ENCODE assay signal across 8 cellular contexts in genomic region chr3:31550452-31551251, GRCh38. TPM values are rescaled to one million over a fixed set of nuclear protein-coding genes. Genes with fewer than 3 reads are reported as not detected.
DNase-seq lines count a peak whose midpoint lies in the region; ATAC-seq, FAIRE-seq and TF ChIP-seq lines count a peak whose summit lies in the region.

No MANE protein-coding gene starts in this region.

- intact Hi-C loops in CD8-positive, alpha-beta T cell (cut with DNase I, micrococcal nuclease), result loop anchor here (1.0 to 5.0 kb wide), 8 partner anchors 11 to 218 kb away; no protein-coding TSS in a partner anchor
- intact Hi-C loops in pancreas (cut with DNase I), result no loop called here

- CTCF ChIA-PET in CD8-positive, alpha-beta T cell (lab: Charles Lee), result interaction anchor here (0.6 to 2.0 kb wide), 13 partner anchors 11 to 595 kb away, joined by 3 to 6 read pairs (median 3); partner anchors contain the start of gene STT3B

- H4K20me1 ChIP-seq in GM23338 (replicated peaks; ENCODE audit: insufficient read depth), result peaks cover 47% of the 10 kb centered on the region

- no peak overlapping the region for H2AFZ ChIP-seq in GM23338

- peaks cover 57% of the 10 kb centered on the region for H3K4me1 ChIP-seq in CD8-positive, alpha-beta T cell (ENCODE audit: insufficient read depth, low read length)
- H3K4me1 ChIP-seq in GM23338 (ENCODE audit: insufficient read depth) (peaks cover 16% of the 10 kb centered on the region), pancreas (peaks cover 0 to 25% (median 16%) of the 10 kb centered on the region in 3 donors)

- peaks cover 83% of the 10 kb centered on the region for H3K4me1 Mint-ChIP-seq in CD8-positive, alpha-beta T cell (ENCODE audit: low read depth)
- peaks cover 40% of the 10 kb centered on the region for H3K4me1 Mint-ChIP-seq in GM23338

- H3K36me3 ChIP-seq in CD8-positive, alpha-beta T cell (ENCODE audit: insufficient read depth, low read length), result no peaks in the 10 kb centered on the region
- H3K36me3 ChIP-seq in GM23338 (ENCODE audit: insufficient read depth), result no peaks in the 10 kb centered on the region
- no peaks in the 10 kb centered on the region for H3K36me3 ChIP-seq in pancreas

- H3K27me3 ChIP-seq in CD8-positive, alpha-beta T cell (ENCODE audit: insufficient read depth, low read length), result no peaks in the 10 kb centered on the region
- no peaks in the 10 kb centered on the region for H3K27me3 ChIP-seq in GM23338 (ENCODE audit: insufficient read depth)
- no peaks in the 10 kb centered on the region for H3K27me3 ChIP-seq in pancreas

- peak overlapping the region; percentile 70 for H3K27ac Mint-ChIP-seq in CD8-positive, alpha-beta T cell
- H3K27ac Mint-ChIP-seq in GM23338, result no peak overlapping the region

- POLR2A ChIA-PET in CD8-positive, alpha-beta T cell (lab: Charles Lee), result interaction anchor here (1.0 to 1.1 kb wide), 2 partner anchors 18 to 89 kb away, joined by 3 read pairs; partner anchors contain the start of gene STT3B

- no peak overlapping the region for H3K27ac ChIP-seq in CD8-positive, alpha-beta T cell (ENCODE audit: low read depth, low read length)
- H3K27ac ChIP-seq in GM23338 (ENCODE audit: low read depth) (no peak overlapping the region), pancreas (no peak overlapping the region)

- no peaks in the 10 kb centered on the region for H3F3A ChIP-seq in GM23338 (replicated peaks; ENCODE audit: low read depth)

- WGBS in pancreas, 2 donors, result 5 to 6% methylated on average over 2 of the region's 2 CpGs

- no peaks in the 10 kb centered on the region for H3K27me3 Mint-ChIP-seq in CD8-positive, alpha-beta T cell (ENCODE audit: low read depth)
- H3K27me3 Mint-ChIP-seq in GM23338 (ENCODE audit: insufficient read depth, low read depth, poor library complexity), result no peaks in the 10 kb centered on the region

- H3K9me3 Mint-ChIP-seq in CD8-positive, alpha-beta T cell, result peaks cover 2% of the 10 kb centered on the region
- H3K9me3 Mint-ChIP-seq in GM23338, result peaks cover 3% of the 10 kb centered on the region; the same call in 2 of the 3 replicates

- H3K4me2 ChIP-seq in GM23338, result no peak overlapping the region

- peak; percentile 73 for ATAC-seq in CD8-positive, alpha-beta T cell
- peak; percentile 44; the same call in 2 of the 3 replicates for ATAC-seq in GM23338
- ATAC-seq in pancreas, result peak; percentile 71 to 83 (median 81)
- no peak for ATAC-seq in HG03280 (IDR thresholded peaks at IDR 0.05; ENCODE audit: unreplicated experiment)

- no peaks in the 10 kb centered on the region for H3K9me2 ChIP-seq in GM23338 (ENCODE audit: insufficient read depth)

- peak; percentile 64 for TF ChIP-seq CTCF in CD8-positive, alpha-beta T cell (IDR thresholded peaks at IDR 0.05)
- TF ChIP-seq CTCF in GM23338 (conservative IDR thresholded peaks at IDR 0.05; ENCODE audit: low read depth in 2 of 2), result peak; percentile 59 to 80
- peak; percentile 74 for TF ChIP-seq CTCF in fibroblast of mammary gland (conservative IDR thresholded peaks at IDR 0.05; ENCODE audit: control insufficient read depth, insufficient read depth, low read depth, low read length)
- peak in 3 of 4 donors; percentile 42 to 58 (median 54) for TF ChIP-seq CTCF in pancreas (IDR thresholded peaks at IDR 0.05)

- DNase-seq in CD8-positive, alpha-beta T cell, result no peak
- DNase-seq in GM23338 (ENCODE audit: low spot score), result peak; percentile 51
- peak; percentile 25 for DNase-seq in SW480 (ENCODE audit: low spot score)
- peak; percentile 49 for DNase-seq in fibroblast of mammary gland (ENCODE audit: low read depth)
- DNase-seq in pancreas, result no peak
- no peak for DNase-seq in mucosa of gallbladder (ENCODE audit: low spot score)
- DNase-seq in amniotic stem cell (lab: John Stamatoyannopoulos, UW), result no peak

- peaks cover 5% of the 10 kb centered on the region for H3K36me3 Mint-ChIP-seq in CD8-positive, alpha-beta T cell
- peaks cover 9% of the 10 kb centered on the region; the same call in 2 of the 3 replicates for H3K36me3 Mint-ChIP-seq in GM23338 (ENCODE audit: low read depth)

- no peaks in the 10 kb centered on the region for H3K9me3 ChIP-seq in CD8-positive, alpha-beta T cell (ENCODE audit: low read length)
- no peaks in the 10 kb centered on the region for H3K9me3 ChIP-seq in pancreas

- H3K4me3 ChIP-seq in CD8-positive, alpha-beta T cell (ENCODE audit: low read depth, low read length), result no peak overlapping the region
- no peak overlapping the region for H3K4me3 ChIP-seq in GM23338
- H3K4me3 ChIP-seq in fibroblast of mammary gland (ENCODE audit: control insufficient read depth, low read depth, low read length), result no peak overlapping the region
- H3K4me3 ChIP-seq in pancreas, result no peak overlapping the region

- FAIRE-seq in pancreas (lab: Jason Lieb, UNC), result peak; percentile 84

- peak overlapping the region; percentile 33 for H3K4me3 Mint-ChIP-seq in CD8-positive, alpha-beta T cell
- H3K4me3 Mint-ChIP-seq in GM23338, result no peak overlapping the region

- peaks cover 100% of the 10 kb centered on the region for H3K79me2 ChIP-seq in GM23338 (replicated peaks; ENCODE audit: insufficient read depth)

TF ChIP-seq in GM23338, 12 proteins besides CTCF, POLR2A, EP300 and RAD21 (continues in another document):
- TF ChIP-seq ZNF331 (CRISPR knock-in tag; IDR thresholded peaks at IDR 0.05; ENCODE audit: low read depth) (no peak), ZNF462 (CRISPR knock-in tag; IDR thresholded peaks at IDR 0.05) (no peak), CREB1 (CRISPR knock-in tag; IDR thresholded peaks at IDR 0.05; ENCODE audit: low read depth) (no peak), EZH2phosphoT487 (IDR thresholded peaks at IDR 0.05; ENCODE audit: unreplicated experiment) (no peak), POLR2AphosphoS5 (IDR thresholded peaks at IDR 0.05; ENCODE audit: low read depth) (no peak)

RNA-seq across cellular contexts. Expression of gene STT3B, which starts 17.9 kb away (rescaled TPM):
- total RNA-seq in CD8-positive, alpha-beta T cell, result 10 to 100 TPM; 80.4 to 85.7 TPM
- 139 and 167 TPM in 2 replicates for total RNA-seq in GM23338 (2014; rRNA removed; shearing (Covaris generic))
- polyA plus RNA-seq in GM23338 (2016; fragmentation: Nextera tagmentation; extraction: Ambion mirVana), result 44.1 and 45.2 TPM in 2 replicates
- 10 to 100 TPM; 37.1 to 61.9 (median 59.3) TPM for total RNA-seq in pancreas
- 10 to 100 TPM; 23.7 to 43.2 TPM for polyA plus RNA-seq in pancreas
- total RNA-seq in mucosa of gallbladder, result 123 TPM

Comparison
In these comparisons a context has a peak if more than half of its experiments do, and no peak if none do; other contexts are left out.
1. DNase-seq: peak in GM23338 (single experiment), SW480 (single experiment) and fibroblast of mammary gland (single experiment); none in CD8-positive, alpha-beta T cell (0 of 7), pancreas (0 of 6), mucosa of gallbladder (single experiment) and amniotic stem cell (single experiment).
2. intact Hi-C loops: an anchor here in CD8-positive, alpha-beta T cell (1.0 to 5.0 kb wide); none called in pancreas.
3. Peak in every context shown above with its lines, with median percentiles within 50 percentile points of each other: CTCF ChIP-seq.